Comparison of ENCODE assay signal across 8 cellular contexts in the genomic region with DNA sequence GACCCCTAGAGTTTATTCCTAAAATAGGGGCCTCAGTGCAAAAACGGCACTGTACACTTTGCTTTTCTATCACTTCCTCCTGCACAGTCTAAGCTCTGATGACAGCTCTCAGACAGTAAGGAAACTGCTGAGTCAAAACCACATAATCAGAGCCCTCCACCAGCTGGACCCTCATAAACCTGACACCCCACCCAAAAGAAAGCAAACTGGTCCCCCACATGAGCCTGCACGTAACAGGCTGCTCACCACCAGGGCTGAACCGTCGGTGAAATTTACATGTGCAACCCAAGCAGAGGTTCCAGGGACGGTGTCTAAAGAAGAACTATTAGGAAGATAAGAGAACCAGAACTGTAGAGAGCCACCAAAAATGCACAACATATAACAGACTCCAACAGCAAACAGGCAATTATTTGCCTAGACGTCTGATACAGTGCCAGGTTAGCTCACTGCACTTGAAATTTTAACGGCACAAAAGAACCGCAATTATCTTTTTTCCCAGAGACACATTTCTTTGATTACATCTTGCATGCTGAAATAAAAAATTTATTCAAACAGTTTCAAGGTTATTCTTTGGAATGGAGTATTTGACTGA. TPM values are rescaled to one million over a fixed set of nuclear protein-coding genes. Genes with fewer than 3 reads are reported as not detected.
DNase-seq lines count a peak whose midpoint lies in the region; ATAC-seq and TF ChIP-seq lines count a peak whose summit lies in the region.

No MANE protein-coding gene starts in this region.

- no peak for DNase-seq in activated naive CD4-positive, alpha-beta T cell treated with anti-CD3 and anti-CD28 coated beads for 36 hours
- DNase-seq in activated naive CD4-positive, alpha-beta T cell treated with anti-CD3 and anti-CD28 coated beads, Interleukin-2, amount 50 U/mL, for 72 hours (ENCODE audit: low spot score in 2 of 2): no peak
- DNase-seq in foreskin keratinocyte: no peak
- DNase-seq in tibial artery: no peak
- no peak for DNase-seq in ecto neural progenitor cell (ENCODE audit: low spot score)
- DNase-seq in T-helper 2 cell treated with Interferon-gamma antibody and Interleukin-4, amounts not matched to agents 5 μg/mL and 100 μg/mL, for 36 hours (ENCODE audit: low spot score): no peak

- H3F3A ChIP-seq in OCI-LY1 (ENCODE audit: insufficient read depth, low read length): no peaks in the 10 kb centered on the region

- no peak overlapping the region for H2AFZ ChIP-seq in OCI-LY1 (ENCODE audit: low read length)

- intact Hi-C loops in activated naive CD4-positive, alpha-beta T cell treated with anti-CD3 and anti-CD28 coated beads for 36 hours (cut with micrococcal nuclease): no loop called here
- intact Hi-C loops in tibial artery (cut with DNase I; ENCODE audit: low total_unique reads): no loop called here

- peak overlapping the region; percentile 13 for H3K4me3 ChIP-seq in OCI-LY1 (ENCODE audit: low read depth, low read length, poor library complexity, severe bottlenecking)
- no peak overlapping the region for H3K4me3 ChIP-seq in tibial artery

- no peaks in the 10 kb centered on the region for H3K9me3 Mint-ChIP-seq in activated naive CD4-positive, alpha-beta T cell treated with anti-CD3 and anti-CD28 coated beads for 36 hours
- no peaks in the 10 kb centered on the region for H3K9me3 Mint-ChIP-seq in activated naive CD4-positive, alpha-beta T cell treated with anti-CD3 and anti-CD28 coated beads, Interleukin-2, amount 50 U/mL, for 72 hours
- H3K9me3 Mint-ChIP-seq in T-helper 2 cell treated with Interferon-gamma antibody and Interleukin-4, amounts not matched to agents 5 μg/mL and 100 μg/mL, for 36 hours: no peaks in the 10 kb centered on the region

- TF ChIP-seq CTCF in OCI-LY1 (IDR thresholded peaks at IDR 0.05; ENCODE audit: low read length): no peak
- TF ChIP-seq CTCF in foreskin keratinocyte (conservative IDR thresholded peaks at IDR 0.05): no peak
- TF ChIP-seq CTCF in tibial artery (IDR thresholded peaks at IDR 0.05): no peak

- H3K27ac Mint-ChIP-seq in activated naive CD4-positive, alpha-beta T cell treated with anti-CD3 and anti-CD28 coated beads for 36 hours: peak overlapping the region; percentile 27
- H3K27ac Mint-ChIP-seq in activated naive CD4-positive, alpha-beta T cell treated with anti-CD3 and anti-CD28 coated beads, Interleukin-2, amount 50 U/mL, for 72 hours: peak overlapping the region in 1 of 2 donors; percentile 15
- H3K27ac Mint-ChIP-seq in T-helper 2 cell treated with Interferon-gamma antibody and Interleukin-4, amounts not matched to agents 5 μg/mL and 100 μg/mL, for 36 hours: no peak overlapping the region

- H3K9me3 ChIP-seq in OCI-LY1 (ENCODE audit: low read length): no peaks in the 10 kb centered on the region
- H3K9me3 ChIP-seq in tibial artery: no peaks in the 10 kb centered on the region

- no peaks in the 10 kb centered on the region for H3K79me2 ChIP-seq in OCI-LY1 (ENCODE audit: insufficient read depth, low read length)

- no peak for ATAC-seq in activated naive CD4-positive, alpha-beta T cell treated with anti-CD3 and anti-CD28 coated beads, Interleukin-2, amount 50 U/mL, for 72 hours
- ATAC-seq in HG03039 (IDR thresholded peaks at IDR 0.05; ENCODE audit: unreplicated experiment) (peak; percentile 56), foreskin keratinocyte (peak; percentile 2)

- no peak overlapping the region for H3K9ac ChIP-seq in OCI-LY1 (ENCODE audit: low read length)

- H3K27ac ChIP-seq in OCI-LY1 (ENCODE audit: low read depth, low read length, poor library complexity, severe bottlenecking): peak overlapping the region; percentile 40
- no peak overlapping the region for H3K27ac ChIP-seq in foreskin keratinocyte
- peak overlapping the region; percentile 3 to 35 for H3K27ac ChIP-seq in tibial artery

- H3K36me3 Mint-ChIP-seq in activated naive CD4-positive, alpha-beta T cell treated with anti-CD3 and anti-CD28 coated beads for 36 hours (ENCODE audit: low read depth): no peaks in the 10 kb centered on the region
- no peaks in the 10 kb centered on the region for H3K36me3 Mint-ChIP-seq in activated naive CD4-positive, alpha-beta T cell treated with anti-CD3 and anti-CD28 coated beads, Interleukin-2, amount 50 U/mL, for 72 hours
- no peaks in the 10 kb centered on the region for H3K36me3 Mint-ChIP-seq in T-helper 2 cell treated with Interferon-gamma antibody and Interleukin-4, amounts not matched to agents 5 μg/mL and 100 μg/mL, for 36 hours (ENCODE audit: low read depth)

- peak overlapping the region; percentile 45 for H3K4me2 ChIP-seq in OCI-LY1 (ENCODE audit: low read length)

- H4K20me1 ChIP-seq in OCI-LY1 (ENCODE audit: insufficient read depth, low read length): no peaks in the 10 kb centered on the region

- H3K36me3 ChIP-seq in OCI-LY1 (ENCODE audit: insufficient read depth, low read length) (no peaks in the 10 kb centered on the region), tibial artery (no peaks in the 10 kb centered on the region)

- H3K4me1 ChIP-seq in OCI-LY1 (ENCODE audit: insufficient read depth, low read length, severe bottlenecking) (peaks cover 30% of the 10 kb centered on the region), foreskin keratinocyte (peaks cover 39% of the 10 kb centered on the region), tibial artery (peaks cover 0 to 64% (median 25%) of the 10 kb centered on the region in 4 donors)

- CTCF ChIA-PET in activated naive CD4-positive, alpha-beta T cell treated with anti-CD3 and anti-CD28 coated beads for 36 hours (lab: Charles Lee): interaction anchor here (1.6 kb wide), 1 partner anchor 9 kb away, joined by 4 read pairs; no protein-coding TSS in a partner anchor

- H3K27me3 ChIP-seq in OCI-LY1 (ENCODE audit: insufficient read depth, low read length): no peaks in the 10 kb centered on the region
- no peaks in the 10 kb centered on the region for H3K27me3 ChIP-seq in foreskin keratinocyte
- no peaks in the 10 kb centered on the region for H3K27me3 ChIP-seq in tibial artery

- H3K4me3 Mint-ChIP-seq in activated naive CD4-positive, alpha-beta T cell treated with anti-CD3 and anti-CD28 coated beads for 36 hours: peak overlapping the region; percentile 13
- no peak overlapping the region for H3K4me3 Mint-ChIP-seq in T-helper 2 cell treated with Interferon-gamma antibody and Interleukin-4, amounts not matched to agents 5 μg/mL and 100 μg/mL, for 36 hours

- no peaks in the 10 kb centered on the region for H3K9me2 ChIP-seq in OCI-LY1 (ENCODE audit: low read depth, low read length)

- peaks cover 57% of the 10 kb centered on the region for H3K4me1 Mint-ChIP-seq in activated naive CD4-positive, alpha-beta T cell treated with anti-CD3 and anti-CD28 coated beads for 36 hours (ENCODE audit: low read depth)
- H3K4me1 Mint-ChIP-seq in T-helper 2 cell treated with Interferon-gamma antibody and Interleukin-4, amounts not matched to agents 5 μg/mL and 100 μg/mL, for 36 hours (ENCODE audit: low read depth): peaks cover 34% of the 10 kb centered on the region

- H3K27me3 Mint-ChIP-seq in activated naive CD4-positive, alpha-beta T cell treated with anti-CD3 and anti-CD28 coated beads for 36 hours (ENCODE audit: low read depth): no peaks in the 10 kb centered on the region
- H3K27me3 Mint-ChIP-seq in T-helper 2 cell treated with Interferon-gamma antibody and Interleukin-4, amounts not matched to agents 5 μg/mL and 100 μg/mL, for 36 hours (ENCODE audit: low read depth): peaks cover 3% of the 10 kb centered on the region

RNA-seq across cellular contexts. Expression of a gene that starts 19.6 kb away (rescaled TPM):
- total RNA-seq in activated naive CD4-positive, alpha-beta T cell treated with anti-CD3 and anti-CD28 coated beads for 36 hours: 1 to 10 TPM; 8.1 to 8.8 TPM
- 10 to 100 TPM in 1 of 2 donors, 1 to 10 TPM in 1; 8.1 to 11.2 TPM for total RNA-seq in activated naive CD4-positive, alpha-beta T cell treated with anti-CD3 and anti-CD28 coated beads, Interleukin-2, amount 50 U/mL, for 72 hours
- 25.3 and 27.3 TPM in 2 replicates for total RNA-seq in foreskin keratinocyte
- 6.7 and 8.3 TPM in 2 replicates for polyA plus RNA-seq in foreskin keratinocyte

Comparison
In these comparisons a context has a peak if more than half of its experiments do, and no peak if none do; other contexts are left out.
1. ATAC-seq: peak in HG03039 (single experiment) and foreskin keratinocyte (single experiment); none in activated naive CD4-positive, alpha-beta T cell treated with anti-CD3 and anti-CD28 coated beads, Interleukin-2, amount 50 U/mL, for 72 hours (0 of 2).